13 cellular contexts compared by ENCODE assay signal in the genomic region with DNA sequence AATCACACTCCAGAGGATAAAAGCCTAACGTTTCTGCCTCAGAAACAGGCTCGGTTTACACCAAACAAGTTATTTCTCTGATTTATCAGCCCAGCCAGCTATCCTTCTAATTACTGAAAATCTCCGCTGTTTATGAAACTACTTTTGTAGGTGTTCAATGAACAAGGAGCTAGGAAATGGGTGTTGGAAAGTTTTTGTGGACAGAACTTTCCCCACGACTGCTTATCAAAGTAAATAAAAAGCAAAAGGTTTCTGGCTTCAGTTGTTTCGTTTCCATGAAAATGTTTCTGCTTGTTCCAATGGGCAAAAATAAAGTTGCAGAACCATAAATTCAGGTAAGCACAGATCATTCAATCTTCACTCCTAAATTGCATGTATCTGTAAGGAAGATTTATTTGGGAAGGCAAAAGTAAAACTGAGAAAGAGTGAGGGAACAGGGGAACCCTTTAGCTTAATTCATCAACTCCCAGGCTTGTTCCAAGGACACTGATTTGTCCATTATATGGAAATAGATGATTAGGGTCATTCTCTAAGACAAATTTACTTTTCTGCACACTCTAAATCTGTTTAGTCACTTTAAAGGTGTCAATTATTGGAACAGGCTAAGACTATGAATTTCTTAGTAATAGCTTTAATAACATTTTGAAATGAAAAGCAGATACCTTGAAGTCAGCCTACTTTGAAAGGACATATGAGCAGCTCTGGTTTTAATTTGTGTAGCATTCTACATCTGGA.
A peak's percentile ranks its signal among the peaks of the same experiment; 100 is the strongest.
DNase-seq lines count a peak whose midpoint lies in the region; ATAC-seq, FAIRE-seq and TF ChIP-seq lines count a peak whose summit lies in the region.
"Had no signal": no experiment of that assay in that cellular context is flagged by ENCODE, and none has a peak within 500 bp of the region (broad histone marks: within the 10 kb centered on the region; RNA-seq: fewer than 3 reads in every experiment).

No MANE protein-coding gene starts in this region.

- H3K4me3 Mint-ChIP-seq in GM23338: peak overlapping the region; percentile 84

- H3K4me1 ChIP-seq in GM23338 (ENCODE audit: insufficient read depth) (peaks cover 23% of the 10 kb centered on the region), keratinocyte (ENCODE audit: control insufficient read depth, extremely low read depth, insufficient read depth, low read length) (peaks cover 11% of the 10 kb centered on the region)

- H3K27ac ChIP-seq in GM23338 (ENCODE audit: low read depth) (no peak overlapping the region), keratinocyte (ENCODE audit: control insufficient read depth, insufficient read depth, low read length) (no peak overlapping the region)

- peak overlapping the region; percentile 96 for H2AFZ ChIP-seq in GM23338
- H2AFZ ChIP-seq in keratinocyte (ENCODE audit: control insufficient read depth, low read length): peak overlapping the region; percentile 94

- H3K36me3 ChIP-seq in GM23338 (ENCODE audit: insufficient read depth) (no peaks in the 10 kb centered on the region), bronchial epithelial cell (ENCODE audit: control insufficient read depth, insufficient read depth, low read length) (no peaks in the 10 kb centered on the region), keratinocyte (ENCODE audit: control insufficient read depth in 2 of 2, extremely low read depth in 1 of 2, insufficient read depth in 2 of 2, low read length in 2 of 2) (no peaks in the 10 kb centered on the region)

- H3K4me2 ChIP-seq in GM23338 (peak overlapping the region; percentile 95), keratinocyte (ENCODE audit: control insufficient read depth, extremely low read depth, insufficient read depth, low read depth, low read length) (peak overlapping the region; percentile 90)

- peaks cover 4% of the 10 kb centered on the region; the same call in 1 of the 2 replicates for H3F3A ChIP-seq in GM23338 (replicated peaks; ENCODE audit: low read depth)

- peaks cover 41% of the 10 kb centered on the region for H3K27me3 Mint-ChIP-seq in GM23338 (ENCODE audit: insufficient read depth, low read depth, poor library complexity)

- H3K27me3 ChIP-seq in GM23338 (ENCODE audit: insufficient read depth): peaks cover 58% of the 10 kb centered on the region
- H3K27me3 ChIP-seq in bronchial epithelial cell (ENCODE audit: control insufficient read depth, insufficient read depth, low read length): no peaks in the 10 kb centered on the region
- H3K27me3 ChIP-seq in keratinocyte (ENCODE audit: control insufficient read depth, extremely low read depth, insufficient read depth, low read length): no peaks in the 10 kb centered on the region

- H4K20me1 ChIP-seq in GM23338 (replicated peaks; ENCODE audit: insufficient read depth): no peaks in the 10 kb centered on the region
- H4K20me1 ChIP-seq in keratinocyte (ENCODE audit: control insufficient read depth, extremely low read depth, insufficient read depth, low read length): no peaks in the 10 kb centered on the region

- dilution Hi-C loops in keratinocyte (cut with MboI; ENCODE audit: extremely low pct_ligation_motif_present, low sequenced_read_pairs): no loop called here

- TF ChIP-seq CTCF in GM23338 (conservative IDR thresholded peaks at IDR 0.05; ENCODE audit: low read depth in 2 of 2): no peak
- TF ChIP-seq CTCF in bronchial epithelial cell (IDR thresholded peaks at IDR 0.05; ENCODE audit: insufficient read depth, low read length, severe bottlenecking): no peak
- TF ChIP-seq CTCF in keratinocyte (optimal IDR thresholded peaks at IDR 0.05 in 1 of 3, IDR thresholded peaks at IDR 0.05 in 1 of 3, conservative IDR thresholded peaks at IDR 0.05 in 1 of 3; ENCODE audit: extremely low read depth in 1 of 3, insufficient read depth in 2 of 3, low read length in 3 of 3): no peak

- no peak overlapping the region for H3K27ac Mint-ChIP-seq in GM23338
- H3K27ac Mint-ChIP-seq: activated naive CD8-positive, alpha-beta T cell treated with anti-CD3 and anti-CD28 coated beads, Interleukin-2, amount 50 U/mL, for 24 hours; CD4-positive, alpha-beta memory T cell; naive thymus-derived CD4-positive, alpha-beta T cell had no signal

- H3K9me1 ChIP-seq in keratinocyte (ENCODE audit: control insufficient read depth, extremely low read depth, insufficient read depth, low read length): no peaks in the 10 kb centered on the region

- H3K9me3 ChIP-seq in keratinocyte (ENCODE audit: control insufficient read depth, low read depth, low read length): no peaks in the 10 kb centered on the region

- no peak for ATAC-seq in GM23338
- no peak for ATAC-seq in HG02763 (IDR thresholded peaks at IDR 0.05; ENCODE audit: unreplicated experiment)
- ATAC-seq: activated naive CD8-positive, alpha-beta T cell treated with anti-CD3 and anti-CD28 coated beads, Interleukin-2, amount 50 U/mL, for 24 hours; naive thymus-derived CD4-positive, alpha-beta T cell had no signal

- FAIRE-seq in bronchial epithelial cell (lab: Jason Lieb, UNC) (no peak), keratinocyte (lab: Jason Lieb, UNC) (peak; percentile 43)

- H3K79me2 ChIP-seq in GM23338 (replicated peaks; ENCODE audit: insufficient read depth) (no peaks in the 10 kb centered on the region), keratinocyte (ENCODE audit: control insufficient read depth, insufficient read depth, low read length) (no peaks in the 10 kb centered on the region)

- H3K9me2 ChIP-seq in GM23338 (ENCODE audit: insufficient read depth): no peaks in the 10 kb centered on the region

- peaks cover 26% of the 10 kb centered on the region for H3K4me1 Mint-ChIP-seq in GM23338

- DNase-seq in GM23338 (ENCODE audit: low spot score): no peak
- DNase-seq in bronchial epithelial cell (ENCODE audit: low read depth): no peak
- no peak for DNase-seq in keratinocyte (ENCODE audit: low read depth, low spot score)
- no peak for DNase-seq in skeletal muscle cell (ENCODE audit: low read depth)
- no peak for DNase-seq in mucosa of gallbladder (ENCODE audit: low spot score)
- no peak for DNase-seq in cerebellum (ENCODE audit: low spot score)
- DNase-seq in dermis blood vessel endothelial cell: no peak
- DNase-seq: activated naive CD8-positive, alpha-beta T cell treated with anti-CD3 and anti-CD28 coated beads, Interleukin-2, amount 50 U/mL, for 24 hours; CD4-positive, alpha-beta memory T cell; NCI-H1105 treated with DMSO at 0.1 percent for 48 hours; NCI-H510A had no signal

- H3K4me3 ChIP-seq in GM23338 (peak overlapping the region; percentile 68), bronchial epithelial cell (ENCODE audit: low read depth, low read length) (peak overlapping the region; percentile 16), keratinocyte (ENCODE audit: control insufficient read depth in 2 of 3, extremely low read depth in 1 of 3, insufficient read depth in 2 of 3, low read depth in 1 of 3, low read length in 3 of 3) (peak overlapping the region in 2 of 3 experiments; percentile 40 to 61), skeletal muscle cell (ENCODE audit: low read depth, low read length) (peak overlapping the region; percentile 33)

- H3K9ac ChIP-seq in keratinocyte (ENCODE audit: control insufficient read depth, extremely low read depth, insufficient read depth, low read length): no peak overlapping the region

- no peaks in the 10 kb centered on the region for H3K9me3 Mint-ChIP-seq in GM23338
- H3K9me3 Mint-ChIP-seq: activated naive CD8-positive, alpha-beta T cell treated with anti-CD3 and anti-CD28 coated beads, Interleukin-2, amount 50 U/mL, for 24 hours had no signal

- no peaks in the 10 kb centered on the region for H3K36me3 Mint-ChIP-seq in GM23338 (ENCODE audit: low read depth)
- H3K36me3 Mint-ChIP-seq: CD4-positive, alpha-beta memory T cell; naive thymus-derived CD4-positive, alpha-beta T cell had no signal

TF ChIP-seq in GM23338, 12 proteins besides CTCF, POLR2A, EP300 and RAD21 (continues in another document):
- TF ChIP-seq CREB1 (CRISPR knock-in tag; IDR thresholded peaks at IDR 0.05; ENCODE audit: low read depth): no peak
- no peak for TF ChIP-seq NANOG (IDR thresholded peaks at IDR 0.05; ENCODE audit: borderline replicate concordance)
- no peak for TF ChIP-seq ZNF114 (CRISPR knock-in tag; IDR thresholded peaks at IDR 0.05)
- no peak for TF ChIP-seq STAT1 (IDR thresholded peaks at IDR 0.05; ENCODE audit: unreplicated experiment)
- TF ChIP-seq ETS1 (IDR thresholded peaks at IDR 0.05): no peak
- TF ChIP-seq EZH2 (IDR thresholded peaks at IDR 0.05; ENCODE audit: low read depth, unreplicated experiment): no peak

Comparison
In these comparisons a context has a peak if more than half of its experiments do, and no peak if none do; other contexts are left out.
1. H3K4me3 ChIP-seq: peak in every context shown above with its lines; median percentile 68 in GM23338; 50 in keratinocyte; 33 in skeletal muscle cell; 16 in bronchial epithelial cell.